Comparison of ENCODE assay signal across 8 cellular contexts in genomic region chr12:125968413-125968812, GRCh38.
"Had no signal": no experiment of that assay in that cellular context is flagged by ENCODE, and none has a peak within 500 bp of the region (broad histone marks: within the 10 kb centered on the region; RNA-seq: fewer than 3 reads in every experiment).

No MANE protein-coding gene starts in this region.

- H3K27ac Mint-ChIP-seq: IgD-negative memory B cell had no signal

- H3K4me3 Mint-ChIP-seq: IgD-negative memory B cell had no signal

- ATAC-seq: K562 had no signal

- H3K27ac ChIP-seq: HL-60, KMS-11 had no signal

- H3K9ac ChIP-seq: KMS-11 had no signal

- H3K4me1 Mint-ChIP-seq: IgD-negative memory B cell had no signal

- H3K36me3 Mint-ChIP-seq: IgD-negative memory B cell had no signal

- H3K4me3 ChIP-seq: K562 had no signal

- FAIRE-seq: HTR-8/SVneo, K562 had no signal

- DNase-seq: IMR-90, KBM-7, KG1 had no signal

- H3K4me2 ChIP-seq: KMS-11 had no signal

- H3K27me3 Mint-ChIP-seq: IgD-negative memory B cell had no signal
